8 cellular contexts compared by ENCODE assay signal in the genomic region with DNA sequence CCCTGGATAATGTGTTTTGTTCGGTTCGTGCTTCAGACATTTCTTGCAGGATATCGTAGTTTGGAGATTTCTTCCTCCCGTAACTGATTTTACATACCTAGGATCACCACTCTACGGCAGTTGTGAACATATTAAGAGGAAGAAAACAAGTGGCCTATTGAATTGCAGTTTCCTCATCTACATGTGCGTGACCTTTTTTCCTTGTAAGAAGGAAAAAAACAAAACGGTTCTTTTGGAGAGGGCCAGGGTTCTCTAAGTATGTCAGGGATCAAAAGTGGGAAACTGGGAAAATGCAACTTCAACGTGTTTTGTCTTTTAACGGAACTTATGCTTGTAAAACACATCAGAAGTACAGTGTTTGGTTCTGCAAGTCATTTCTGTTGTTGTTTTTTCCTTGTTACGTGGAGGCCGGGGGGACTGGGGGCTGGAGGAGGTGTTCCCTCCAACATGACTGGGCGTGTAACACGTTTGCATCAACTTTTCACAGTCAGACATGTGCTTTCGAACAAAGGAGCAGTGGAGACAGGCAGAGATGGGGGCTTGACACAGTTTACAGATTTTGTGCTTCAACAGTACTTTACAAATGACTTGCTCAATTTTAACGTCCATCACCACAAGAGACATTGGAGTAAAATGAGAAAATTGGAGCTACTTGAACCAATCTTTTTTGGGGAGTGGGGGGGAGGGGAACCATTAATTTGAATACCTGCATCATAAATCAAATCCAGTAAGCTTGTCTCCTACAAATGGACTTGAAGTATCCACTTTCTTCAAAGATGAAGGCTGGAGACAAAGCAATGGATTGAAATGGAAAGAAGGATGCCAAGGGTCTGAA. TPM values are rescaled to one million over a fixed set of nuclear protein-coding genes. Genes with fewer than 3 reads are reported as not detected.
DNase-seq lines count a peak whose midpoint lies in the region; ATAC-seq, FAIRE-seq and TF ChIP-seq lines count a peak whose summit lies in the region.

No MANE protein-coding gene starts in this region.

- peaks cover 10 to 28% of the 10 kb centered on the region in 2 experiments for H3K36me3 ChIP-seq in keratinocyte (ENCODE audit: control insufficient read depth in 2 of 2, extremely low read depth in 1 of 2, insufficient read depth in 2 of 2, low read length in 2 of 2)

- CTCF ChIA-PET in RWPE1 (lab: Yijun Ruan, JAX): interaction anchor here (0.7 kb wide), 2 partner anchors 13 to 96 kb away, joined by 3 read pairs; no protein-coding TSS in a partner anchor

- in situ Hi-C loops in astrocyte of the spinal cord (cut with HindIII; ENCODE audit: low sequenced_read_pairs): no loop called here

- POLR2A ChIA-PET in RWPE1 (lab: Yijun Ruan, JAX; ENCODE audit: low non-redundant PET): interaction anchor here (2.7 kb wide), 1 partner anchor 13 kb away, joined by 19 read pairs; no protein-coding TSS in a partner anchor

- H3K27me3 ChIP-seq in keratinocyte (ENCODE audit: control insufficient read depth, extremely low read depth, insufficient read depth, low read length): no peaks in the 10 kb centered on the region

- peaks cover 61% of the 10 kb centered on the region for H3K79me2 ChIP-seq in keratinocyte (ENCODE audit: control insufficient read depth, insufficient read depth, low read length)

- no peak overlapping the region for H2AFZ ChIP-seq in keratinocyte (ENCODE audit: control insufficient read depth, low read length)

- peaks cover 42% of the 10 kb centered on the region for H3K4me1 ChIP-seq in keratinocyte (ENCODE audit: control insufficient read depth, extremely low read depth, insufficient read depth, low read length)

- no peaks in the 10 kb centered on the region for H3K9me3 ChIP-seq in keratinocyte (ENCODE audit: control insufficient read depth, low read depth, low read length)

- no peak for ATAC-seq in GM18861 (IDR thresholded peaks at IDR 0.05; ENCODE audit: unreplicated experiment)

- TF ChIP-seq CTCF in RWPE1 (conservative IDR thresholded peaks at IDR 0.05; ENCODE audit: low read depth) (no peak), astrocyte of the spinal cord (IDR thresholded peaks at IDR 0.05; ENCODE audit: low read depth, low read length) (no peak), keratinocyte (optimal IDR thresholded peaks at IDR 0.05 in 1 of 3, IDR thresholded peaks at IDR 0.05 in 1 of 3, conservative IDR thresholded peaks at IDR 0.05 in 1 of 3; ENCODE audit: extremely low read depth in 1 of 3, insufficient read depth in 2 of 3, low read length in 3 of 3) (no peak)

- H3K9me1 ChIP-seq in keratinocyte (ENCODE audit: control insufficient read depth, extremely low read depth, insufficient read depth, low read length): no peaks in the 10 kb centered on the region

- peak overlapping the region; percentile 94 for H3K4me2 ChIP-seq in keratinocyte (ENCODE audit: control insufficient read depth, extremely low read depth, insufficient read depth, low read depth, low read length)

- no peaks in the 10 kb centered on the region for H4K20me1 ChIP-seq in keratinocyte (ENCODE audit: control insufficient read depth, extremely low read depth, insufficient read depth, low read length)

- DNase-seq in DMS53 (lab: John Stamatoyannopoulos, UW) (peak; percentile 16), DMS53 treated with DMSO at 0.1 percent for 48 hours (lab: John Stamatoyannopoulos, UW; ENCODE audit: unreplicated experiment) (no peak), RWPE1 (ENCODE audit: low spot score) (no peak), astrocyte of the spinal cord (ENCODE audit: low read depth, low spot score) (peak; percentile 71), keratinocyte (ENCODE audit: low read depth, low spot score) (no peak), NCI-H774 (lab: John Stamatoyannopoulos, UW) (no peak)
- DNase-seq in stimulated activated CD4-positive, alpha-beta T cell treated with anti-CD3 and anti-CD28 coated beads, Interleukin-4, amount 100 ng/mL, for 48 hours (ENCODE audit: low read depth in 2 of 2): peak; percentile 48 to 56

- FAIRE-seq in keratinocyte (lab: Jason Lieb, UNC): peak; percentile 76

- dilution Hi-C loops in keratinocyte (cut with MboI; ENCODE audit: extremely low pct_ligation_motif_present, low sequenced_read_pairs): no loop called here

- H3K4me3 ChIP-seq in astrocyte of the spinal cord (ENCODE audit: low read depth, low read length): peak overlapping the region; percentile 99
- H3K4me3 ChIP-seq in keratinocyte (ENCODE audit: control insufficient read depth in 2 of 3, extremely low read depth in 1 of 3, insufficient read depth in 2 of 3, low read depth in 1 of 3, low read length in 3 of 3): peak overlapping the region; percentile 87 to 94 (median 89)

- H3K27ac ChIP-seq in RWPE1: peak overlapping the region; percentile 65
- H3K27ac ChIP-seq in keratinocyte (ENCODE audit: control insufficient read depth, insufficient read depth, low read length): peak overlapping the region; percentile 99

- peak overlapping the region; percentile 99 for H3K9ac ChIP-seq in keratinocyte (ENCODE audit: control insufficient read depth, extremely low read depth, insufficient read depth, low read length)

RNA-seq across cellular contexts. Expression of a gene that starts 3.8 kb away (rescaled TPM):
- polyA plus RNA-seq in keratinocyte: 2.9 to 12.6 TPM (median 5.6 TPM) in 3 replicates
- 14.6 TPM for polyA plus RNA-seq in keratinocyte (2011; ENCODE audit: low read depth)
- polyA plus RNA-seq in keratinocyte (2011; cell fraction: cytosol; rRNA removed): 5.8 and 6.6 TPM in 2 replicates
- polyA plus RNA-seq in keratinocyte (2011; cell fraction: nucleus; rRNA removed): 21.0 and 21.7 TPM in 2 replicates
- 11.7 and 33.6 TPM in 2 replicates for polyA plus RNA-seq in keratinocyte (2012; ENCODE audit: low replicate concordance)
- 4.5 to 37.4 TPM (median 8.4 TPM) in 3 replicates for polyA minus RNA-seq in keratinocyte
- 13.8 TPM for polyA minus RNA-seq in keratinocyte (2011; cell fraction: cytosol; rRNA and poly(A)+ RNA removed)
- 13.6 and 27.9 TPM in 2 replicates for polyA minus RNA-seq in keratinocyte (2011; cell fraction: nucleus; rRNA and poly(A)+ RNA removed)

RNA-seq across cellular contexts. Expression of a gene that starts 20.9 kb away (rescaled TPM):
- polyA plus RNA-seq in keratinocyte: 58.7 to 107 TPM (median 102 TPM) in 3 replicates
- 22.6 TPM for polyA plus RNA-seq in keratinocyte (2011; ENCODE audit: low read depth)
- 78.1 and 80.2 TPM in 2 replicates for polyA plus RNA-seq in keratinocyte (2011; cell fraction: cytosol; rRNA removed)
- 51.1 and 61.4 TPM in 2 replicates for polyA plus RNA-seq in keratinocyte (2011; cell fraction: nucleus; rRNA removed)
- 47.7 and 86.4 TPM in 2 replicates for polyA plus RNA-seq in keratinocyte (2012; ENCODE audit: low replicate concordance)
- 41.4 to 55.0 TPM (median 42.4 TPM) in 3 replicates for polyA minus RNA-seq in keratinocyte
- polyA minus RNA-seq in keratinocyte (2011; cell fraction: cytosol; rRNA and poly(A)+ RNA removed): 32.4 TPM
- 11.6 and 20.2 TPM in 2 replicates for polyA minus RNA-seq in keratinocyte (2011; cell fraction: nucleus; rRNA and poly(A)+ RNA removed)

Comparison
In these comparisons a context has a peak if more than half of its experiments do, and no peak if none do; other contexts are left out.
1. DNase-seq: peak in DMS53 (single experiment), astrocyte of the spinal cord (single experiment) and stimulated activated CD4-positive, alpha-beta T cell treated with anti-CD3 and anti-CD28 coated beads, Interleukin-4, amount 100 ng/mL, for 48 hours (2 of 2); none in DMS53 treated with DMSO at 0.1 percent for 48 hours (single experiment), RWPE1 (single experiment), keratinocyte (single experiment) and NCI-H774 (single experiment).